In genomic region chr12:65335021-65335714, GRCh38 we compare ENCODE assay signal across 9 cellular contexts. TPM values are rescaled to one million over a fixed set of nuclear protein-coding genes. Genes with fewer than 3 reads are reported as not detected.
DNase-seq lines count a peak whose midpoint lies in the region; ATAC-seq and TF ChIP-seq lines count a peak whose summit lies in the region.
"Had no signal": no experiment of that assay in that cellular context is flagged by ENCODE, and none has a peak within 500 bp of the region (broad histone marks: within the 10 kb centered on the region; RNA-seq: fewer than 3 reads in every experiment).

No MANE protein-coding gene starts in this region.

- no peak for TF ChIP-seq EP300 in sigmoid colon (IDR thresholded peaks at IDR 0.05)

- intact Hi-C loops in heart right ventricle (cut with DNase I) (no loop called here), sigmoid colon (cut with DNase I) (no loop called here), testis (cut with DNase I; ENCODE audit: low total_unique reads) (no loop called here)

- H3K27me3 ChIP-seq in heart right ventricle (no peaks in the 10 kb centered on the region), sigmoid colon (no peaks in the 10 kb centered on the region), testis (no peaks in the 10 kb centered on the region)

- no peak for TF ChIP-seq CTCF in heart right ventricle (IDR thresholded peaks at IDR 0.05)
- no peak for TF ChIP-seq CTCF in sigmoid colon (IDR thresholded peaks at IDR 0.05)
- TF ChIP-seq CTCF in testis (IDR thresholded peaks at IDR 0.05) = no peak

- TF ChIP-seq POLR2A in sigmoid colon (IDR thresholded peaks at IDR 0.05) (no peak), testis (IDR thresholded peaks at IDR 0.05) (no peak)

- 63 to 71% methylated on average over 5 of the region's 5 CpGs for WGBS in heart right ventricle, 2 donors
- 55 to 70% methylated on average over 5 of the region's 5 CpGs for WGBS in sigmoid colon, 2 donors
- WGBS in testis, 2 donors = 58 to 68% methylated on average over 5 of the region's 5 CpGs

- DNase-seq in GM03348 (ENCODE audit: low spot score) (peak; percentile 83), SW480 (ENCODE audit: low spot score) (peak; percentile 18), heart right ventricle (peak in 1 of 2 donors; percentile 21), sigmoid colon (peak; percentile 65), testis (no peak), activated gamma-delta T cell (lab: John Stamatoyannopoulos, UW) (no peak), anterior cingulate cortex (lab: John Stamatoyannopoulos, UW) (no peak)
- DNase-seq: NCI-H526 had no signal

- ATAC-seq in heart right ventricle (peak; percentile 77 to 89 (median 87)), HG02973 (IDR thresholded peaks at IDR 0.05; ENCODE audit: unreplicated experiment) (no peak)

- H3K36me3 ChIP-seq in heart right ventricle = peaks cover 0 to 60% (median 0%) of the 10 kb centered on the region in 9 donors
- peaks cover 0 to 38% (median 2%) of the 10 kb centered on the region in 4 donors for H3K36me3 ChIP-seq in sigmoid colon
- no peaks in the 10 kb centered on the region for H3K36me3 ChIP-seq in testis (ENCODE audit: low read depth, missing control alignments)

- H3K27ac ChIP-seq in heart right ventricle (peak overlapping the region in 8 of 10 donors; percentile 25 to 72 (median 48)), sigmoid colon (peak overlapping the region; percentile 29 to 58 (median 49)), testis (no peak overlapping the region)

- H3K4me3 ChIP-seq in heart right ventricle (no peak overlapping the region), sigmoid colon (no peak overlapping the region), testis (no peak overlapping the region)

- H3K4me1 ChIP-seq in heart right ventricle (peaks cover 0 to 21% (median 5%) of the 10 kb centered on the region in 9 donors), sigmoid colon (peaks cover 0 to 25% (median 16%) of the 10 kb centered on the region in 4 donors), testis (no peaks in the 10 kb centered on the region)

- no peaks in the 10 kb centered on the region for H3K9me3 ChIP-seq in heart right ventricle
- no peaks in the 10 kb centered on the region for H3K9me3 ChIP-seq in sigmoid colon
- H3K9me3 ChIP-seq in testis = no peaks in the 10 kb centered on the region

RNA-seq across cellular contexts. Expression of gene MSRB3, which starts 56.7 kb away (rescaled TPM):
- total RNA-seq in heart right ventricle = 100 to 1,000 TPM in 9 of 10 donors, 10 to 100 TPM in 1; 98.2 to 169 (median 121) TPM
- 10 to 100 TPM; 44.7 to 52.4 TPM for polyA plus RNA-seq in heart right ventricle
- 100 to 1,000 TPM; 159 to 232 (median 223) TPM for total RNA-seq in sigmoid colon
- polyA plus RNA-seq in sigmoid colon = 10 to 100 TPM in 2 of 3 donors, 1 to 10 TPM in 1; 6.2 to 13.4 (median 10.8) TPM
- 10 to 100 TPM; 15.1 to 17.2 TPM for total RNA-seq in testis
- polyA plus RNA-seq in testis (ENCODE audit: insufficient read depth, low read depth, low replicate concordance) = 20.0 TPM

Comparison
In these comparisons a context has a peak if more than half of its experiments do, and no peak if none do; other contexts are left out.
1. DNase-seq: peak in GM03348 (single experiment), SW480 (single experiment) and sigmoid colon (single experiment); none in testis (single experiment), activated gamma-delta T cell (single experiment) and anterior cingulate cortex (0 of 58).
2. H3K27ac ChIP-seq: peak in heart right ventricle (8 of 10) and sigmoid colon (4 of 4); none in testis (0 of 2).
3. RNA of gene MSRB3, which starts 56.7 kb away (total RNA-seq): 159 to 232 TPM in sigmoid colon and 98.2 to 169 TPM in heart right ventricle; 15.1 to 17.2 TPM in testis; every median in the first group is over 4 times any median in the second.